ENCODE assay signal across 14 cellular contexts in genomic region chr21:41673596-41674335, GRCh38.
"Had no signal": no experiment of that assay in that cellular context is flagged by ENCODE, and none has a peak within 500 bp of the region (broad histone marks: within the 10 kb centered on the region; RNA-seq: fewer than 3 reads in every experiment).

No MANE protein-coding gene starts in this region.

- H3K9me3 ChIP-seq: mucosa of descending colon, thyroid gland, vagina had no signal

- H3K36me3 ChIP-seq: brain microvascular endothelial cell, thyroid gland, vagina had no signal

- ATAC-seq: esophagus mucosa, mucosa of descending colon had no signal

- H3K27ac ChIP-seq: brain microvascular endothelial cell, skin epidermis, thyroid gland, vagina had no signal

- H3K4me3 ChIP-seq: mucosa of descending colon, skin epidermis, thyroid gland, vagina had no signal

- H3K27me3 ChIP-seq: brain microvascular endothelial cell, thyroid gland, vagina had no signal

- DNase-seq: activated CD4-positive, alpha-beta memory T cell treated with anti-CD3 and anti-CD28 coated beads, Interleukin-2, amount 10 ng/mL, durations not matched to agents 7 days and 5 days; activated gamma-delta T cell; activated T-cell treated with anti-CD3 and anti-CD28 coated beads, Interleukin-2, amount 50 U/mL, for 48 hours; brain microvascular endothelial cell; cerebellar nuclear complex; glutamatergic neuron; immature natural killer cell; mucosa of descending colon; nephron progenitor cell; T-helper 9 cell; thyroid gland had no signal
